1 cellular context compared by ENCODE assay signal in the genomic region with DNA sequence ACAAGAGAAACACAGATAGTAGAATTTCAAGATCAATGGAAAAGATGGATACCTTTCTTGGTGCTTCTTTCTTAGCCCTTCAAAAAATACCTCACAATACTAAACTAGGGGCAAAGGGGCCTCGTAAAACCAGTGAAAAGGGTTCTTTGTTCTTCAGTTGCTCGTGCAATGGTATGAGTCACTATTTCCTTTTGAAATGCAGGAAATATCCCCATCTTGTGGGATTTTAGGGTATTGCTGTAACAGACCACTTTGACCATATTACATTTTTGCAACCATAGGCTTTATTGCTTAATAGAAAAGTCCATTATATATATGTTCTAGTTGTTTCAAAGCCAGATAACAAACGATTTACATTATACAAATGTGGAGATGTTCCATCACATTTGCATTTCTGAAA.
TF ChIP-seq lines count a peak whose summit lies in the region.

No MANE protein-coding gene starts in this region.

TF ChIP-seq in HepG2, 621 proteins besides CTCF, POLR2A, EP300 and RAD21 (continued from another document and continues in another):
- TF ChIP-seq CHCHD3 (CRISPR knock-in tag; IDR thresholded peaks at IDR 0.05) (no peak), ZNF382 (CRISPR knock-in tag; IDR thresholded peaks at IDR 0.05; ENCODE audit: borderline replicate concordance) (no peak), FOXJ3 (CRISPR knock-in tag; IDR thresholded peaks at IDR 0.05; ENCODE audit: borderline replicate concordance) (no peak), SP4 (CRISPR knock-in tag; IDR thresholded peaks at IDR 0.05) (no peak), CEBPB (IDR thresholded peaks at IDR 0.05; ENCODE audit: borderline replicate concordance, low read depth, low read length) (peak; percentile 23; the same call in 1 of the 2 replicates), ZFP1 (CRISPR knock-in tag; IDR thresholded peaks at IDR 0.05) (no peak), HDAC2 (CRISPR knock-in tag; IDR thresholded peaks at IDR 0.05) (no peak), ZSCAN12 (CRISPR knock-in tag; IDR thresholded peaks at IDR 0.05) (no peak), ZFP36L2 (CRISPR knock-in tag; IDR thresholded peaks at IDR 0.05) (no peak), SALL2 (CRISPR knock-in tag; IDR thresholded peaks at IDR 0.05) (no peak), ZNF670 (CRISPR knock-in tag; IDR thresholded peaks at IDR 0.05; ENCODE audit: borderline replicate concordance) (no peak), FOXK1 (CRISPR knock-in tag; IDR thresholded peaks at IDR 0.05; ENCODE audit: borderline replicate concordance, low read depth) (no peak), PRPF4 (IDR thresholded peaks at IDR 0.05; ENCODE audit: low read depth, low read length, poor library complexity, severe bottlenecking) (no peak), WIZ (CRISPR knock-in tag; IDR thresholded peaks at IDR 0.05) (no peak), JUNB (CRISPR knock-in tag; IDR thresholded peaks at IDR 0.05; ENCODE audit: borderline replicate concordance) (0 out of 2 replicates have a peak, but pooled peaks have one; percentile 18), ZNF251 (CRISPR knock-in tag; IDR thresholded peaks at IDR 0.05) (no peak), ZNF232 (CRISPR knock-in tag; IDR thresholded peaks at IDR 0.05; ENCODE audit: borderline replicate concordance) (no peak), ZNF768 (CRISPR knock-in tag; IDR thresholded peaks at IDR 0.05) (no peak), CREB1 (IDR thresholded peaks at IDR 0.05) (no peak), CREB1 (CRISPR knock-in tag; IDR thresholded peaks at IDR 0.05) (peak; percentile 32; the same call in 1 of the 2 replicates), TARDBP (CRISPR knock-in tag; IDR thresholded peaks at IDR 0.05) (no peak), STAG1 (CRISPR knock-in tag; IDR thresholded peaks at IDR 0.05) (peak; percentile 74), U2AF1 (optimal IDR thresholded peaks at IDR 0.05; ENCODE audit: low read depth, low read length) (no peak), FOSL1 (CRISPR knock-in tag; IDR thresholded peaks at IDR 0.05; ENCODE audit: borderline replicate concordance) (peak; percentile 60; the same call in 1 of the 2 replicates), ZNF7 (CRISPR knock-in tag; IDR thresholded peaks at IDR 0.05) (no peak), SRF (IDR thresholded peaks at IDR 0.05; ENCODE audit: low read depth, low read length) (no peak), ZNF577 (CRISPR knock-in tag; IDR thresholded peaks at IDR 0.05; ENCODE audit: borderline replicate concordance, low read depth) (no peak), FOSL2 (CRISPR knock-in tag; IDR thresholded peaks at IDR 0.05) (peak; percentile 74), JUND (CRISPR knock-in tag; IDR thresholded peaks at IDR 0.05) (peak; percentile 51; the same call in 1 of the 2 replicates), MTF1 (CRISPR knock-in tag; IDR thresholded peaks at IDR 0.05) (no peak), TBL1XR1 (IDR thresholded peaks at IDR 0.05; ENCODE audit: borderline replicate concordance, low read length, partially characterized antibody) (no peak)
- TF ChIP-seq, protein P1, sequence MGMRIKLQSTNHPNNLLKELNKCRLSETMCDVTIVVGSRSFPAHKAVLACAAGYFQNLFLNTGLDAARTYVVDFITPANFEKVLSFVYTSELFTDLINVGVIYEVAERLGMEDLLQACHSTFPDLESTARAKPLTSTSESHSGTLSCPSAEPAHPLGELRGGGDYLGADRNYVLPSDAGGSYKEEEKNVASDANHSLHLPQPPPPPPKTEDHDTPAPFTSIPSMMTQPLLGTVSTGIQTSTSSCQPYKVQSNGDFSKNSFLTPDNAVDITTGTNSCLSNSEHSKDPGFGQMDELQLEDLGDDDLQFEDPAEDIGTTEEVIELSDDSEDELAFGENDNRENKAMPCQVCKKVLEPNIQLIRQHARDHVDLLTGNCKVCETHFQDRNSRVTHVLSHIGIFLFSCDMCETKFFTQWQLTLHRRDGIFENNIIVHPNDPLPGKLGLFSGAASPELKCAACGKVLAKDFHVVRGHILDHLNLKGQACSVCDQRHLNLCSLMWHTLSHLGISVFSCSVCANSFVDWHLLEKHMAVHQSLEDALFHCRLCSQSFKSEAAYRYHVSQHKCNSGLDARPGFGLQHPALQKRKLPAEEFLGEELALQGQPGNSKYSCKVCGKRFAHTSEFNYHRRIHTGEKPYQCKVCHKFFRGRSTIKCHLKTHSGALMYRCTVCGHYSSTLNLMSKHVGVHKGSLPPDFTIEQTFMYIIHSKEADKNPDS (CRISPR knock-in tag; IDR thresholded peaks at IDR 0.05), result no peak
- TF ChIP-seq, protein P2, sequence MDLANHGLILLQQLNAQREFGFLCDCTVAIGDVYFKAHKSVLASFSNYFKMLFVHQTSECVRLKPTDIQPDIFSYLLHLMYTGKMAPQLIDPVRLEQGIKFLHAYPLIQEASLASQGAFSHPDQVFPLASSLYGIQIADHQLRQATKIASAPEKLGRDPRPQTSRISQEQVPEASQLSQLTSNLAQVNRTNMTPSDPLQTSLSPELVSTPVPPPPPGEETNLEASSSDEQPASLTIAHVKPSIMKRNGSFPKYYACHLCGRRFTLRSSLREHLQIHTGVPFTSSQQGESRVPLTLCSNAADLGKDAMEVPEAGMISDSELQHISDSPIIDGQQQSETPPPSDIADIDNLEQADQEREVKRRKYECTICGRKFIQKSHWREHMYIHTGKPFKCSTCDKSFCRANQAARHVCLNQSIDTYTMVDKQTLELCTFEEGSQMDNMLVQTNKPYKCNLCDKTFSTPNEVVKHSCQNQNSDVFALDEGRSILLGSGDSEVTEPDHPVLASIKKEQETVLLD (CRISPR knock-in tag; IDR thresholded peaks at IDR 0.05; ENCODE audit: low read depth), result no peak
- TF ChIP-seq, protein P3, sequence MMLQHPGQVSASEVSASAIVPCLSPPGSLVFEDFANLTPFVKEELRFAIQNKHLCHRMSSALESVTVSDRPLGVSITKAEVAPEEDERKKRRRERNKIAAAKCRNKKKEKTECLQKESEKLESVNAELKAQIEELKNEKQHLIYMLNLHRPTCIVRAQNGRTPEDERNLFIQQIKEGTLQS (CRISPR knock-in tag; IDR thresholded peaks at IDR 0.05), result peak; percentile 80; the same call in 1 of the 2 replicates
- TF ChIP-seq, protein P4, sequence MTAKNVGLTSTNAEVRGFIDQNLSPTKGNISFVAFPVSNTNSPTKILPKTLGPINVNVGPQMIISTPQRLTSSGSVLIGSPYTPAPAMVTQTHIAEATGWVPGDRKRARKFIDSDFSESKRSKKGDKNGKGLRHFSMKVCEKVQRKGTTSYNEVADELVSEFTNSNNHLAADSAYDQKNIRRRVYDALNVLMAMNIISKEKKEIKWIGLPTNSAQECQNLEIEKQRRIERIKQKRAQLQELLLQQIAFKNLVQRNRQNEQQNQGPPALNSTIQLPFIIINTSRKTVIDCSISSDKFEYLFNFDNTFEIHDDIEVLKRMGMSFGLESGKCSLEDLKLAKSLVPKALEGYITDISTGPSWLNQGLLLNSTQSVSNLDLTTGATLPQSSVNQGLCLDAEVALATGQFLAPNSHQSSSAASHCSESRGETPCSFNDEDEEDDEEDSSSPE (CRISPR knock-in tag; IDR thresholded peaks at IDR 0.05), result no peak
- TF ChIP-seq, protein P5, sequence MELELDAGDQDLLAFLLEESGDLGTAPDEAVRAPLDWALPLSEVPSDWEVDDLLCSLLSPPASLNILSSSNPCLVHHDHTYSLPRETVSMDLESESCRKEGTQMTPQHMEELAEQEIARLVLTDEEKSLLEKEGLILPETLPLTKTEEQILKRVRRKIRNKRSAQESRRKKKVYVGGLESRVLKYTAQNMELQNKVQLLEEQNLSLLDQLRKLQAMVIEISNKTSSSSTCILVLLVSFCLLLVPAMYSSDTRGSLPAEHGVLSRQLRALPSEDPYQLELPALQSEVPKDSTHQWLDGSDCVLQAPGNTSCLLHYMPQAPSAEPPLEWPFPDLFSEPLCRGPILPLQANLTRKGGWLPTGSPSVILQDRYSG (CRISPR knock-in tag; IDR thresholded peaks at IDR 0.05), result no peak
- TF ChIP-seq, protein P6, sequence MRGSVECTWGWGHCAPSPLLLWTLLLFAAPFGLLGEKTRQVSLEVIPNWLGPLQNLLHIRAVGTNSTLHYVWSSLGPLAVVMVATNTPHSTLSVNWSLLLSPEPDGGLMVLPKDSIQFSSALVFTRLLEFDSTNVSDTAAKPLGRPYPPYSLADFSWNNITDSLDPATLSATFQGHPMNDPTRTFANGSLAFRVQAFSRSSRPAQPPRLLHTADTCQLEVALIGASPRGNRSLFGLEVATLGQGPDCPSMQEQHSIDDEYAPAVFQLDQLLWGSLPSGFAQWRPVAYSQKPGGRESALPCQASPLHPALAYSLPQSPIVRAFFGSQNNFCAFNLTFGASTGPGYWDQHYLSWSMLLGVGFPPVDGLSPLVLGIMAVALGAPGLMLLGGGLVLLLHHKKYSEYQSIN (CRISPR knock-in tag; IDR thresholded peaks at IDR 0.05; ENCODE audit: borderline replicate concordance), result no peak
- TF ChIP-seq, protein P7, sequence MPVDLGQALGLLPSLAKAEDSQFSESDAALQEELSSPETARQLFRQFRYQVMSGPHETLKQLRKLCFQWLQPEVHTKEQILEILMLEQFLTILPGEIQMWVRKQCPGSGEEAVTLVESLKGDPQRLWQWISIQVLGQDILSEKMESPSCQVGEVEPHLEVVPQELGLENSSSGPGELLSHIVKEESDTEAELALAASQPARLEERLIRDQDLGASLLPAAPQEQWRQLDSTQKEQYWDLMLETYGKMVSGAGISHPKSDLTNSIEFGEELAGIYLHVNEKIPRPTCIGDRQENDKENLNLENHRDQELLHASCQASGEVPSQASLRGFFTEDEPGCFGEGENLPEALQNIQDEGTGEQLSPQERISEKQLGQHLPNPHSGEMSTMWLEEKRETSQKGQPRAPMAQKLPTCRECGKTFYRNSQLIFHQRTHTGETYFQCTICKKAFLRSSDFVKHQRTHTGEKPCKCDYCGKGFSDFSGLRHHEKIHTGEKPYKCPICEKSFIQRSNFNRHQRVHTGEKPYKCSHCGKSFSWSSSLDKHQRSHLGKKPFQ (CRISPR knock-in tag; IDR thresholded peaks at IDR 0.05; ENCODE audit: insufficient replicate concordance), result no peak
- TF ChIP-seq, protein P8, sequence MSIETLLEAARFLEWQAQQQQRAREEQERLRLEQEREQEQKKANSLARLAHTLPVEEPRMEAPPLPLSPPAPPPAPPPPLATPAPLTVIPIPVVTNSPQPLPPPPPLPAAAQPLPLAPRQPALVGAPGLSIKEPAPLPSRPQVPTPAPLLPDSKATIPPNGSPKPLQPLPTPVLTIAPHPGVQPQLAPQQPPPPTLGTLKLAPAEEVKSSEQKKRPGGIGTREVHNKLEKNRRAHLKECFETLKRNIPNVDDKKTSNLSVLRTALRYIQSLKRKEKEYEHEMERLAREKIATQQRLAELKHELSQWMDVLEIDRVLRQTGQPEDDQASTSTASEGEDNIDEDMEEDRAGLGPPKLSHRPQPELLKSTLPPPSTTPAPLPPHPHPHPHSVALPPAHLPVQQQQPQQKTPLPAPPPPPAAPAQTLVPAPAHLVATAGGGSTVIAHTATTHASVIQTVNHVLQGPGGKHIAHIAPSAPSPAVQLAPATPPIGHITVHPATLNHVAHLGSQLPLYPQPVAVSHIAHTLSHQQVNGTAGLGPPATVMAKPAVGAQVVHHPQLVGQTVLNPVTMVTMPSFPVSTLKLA (IDR thresholded peaks at IDR 0.05), result no peak
- TF ChIP-seq, protein P9, sequence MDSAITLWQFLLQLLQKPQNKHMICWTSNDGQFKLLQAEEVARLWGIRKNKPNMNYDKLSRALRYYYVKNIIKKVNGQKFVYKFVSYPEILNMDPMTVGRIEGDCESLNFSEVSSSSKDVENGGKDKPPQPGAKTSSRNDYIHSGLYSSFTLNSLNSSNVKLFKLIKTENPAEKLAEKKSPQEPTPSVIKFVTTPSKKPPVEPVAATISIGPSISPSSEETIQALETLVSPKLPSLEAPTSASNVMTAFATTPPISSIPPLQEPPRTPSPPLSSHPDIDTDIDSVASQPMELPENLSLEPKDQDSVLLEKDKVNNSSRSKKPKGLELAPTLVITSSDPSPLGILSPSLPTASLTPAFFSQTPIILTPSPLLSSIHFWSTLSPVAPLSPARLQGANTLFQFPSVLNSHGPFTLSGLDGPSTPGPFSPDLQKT (CRISPR knock-in tag; IDR thresholded peaks at IDR 0.05; ENCODE audit: borderline replicate concordance), result no peak
- TF ChIP-seq, protein P10, sequence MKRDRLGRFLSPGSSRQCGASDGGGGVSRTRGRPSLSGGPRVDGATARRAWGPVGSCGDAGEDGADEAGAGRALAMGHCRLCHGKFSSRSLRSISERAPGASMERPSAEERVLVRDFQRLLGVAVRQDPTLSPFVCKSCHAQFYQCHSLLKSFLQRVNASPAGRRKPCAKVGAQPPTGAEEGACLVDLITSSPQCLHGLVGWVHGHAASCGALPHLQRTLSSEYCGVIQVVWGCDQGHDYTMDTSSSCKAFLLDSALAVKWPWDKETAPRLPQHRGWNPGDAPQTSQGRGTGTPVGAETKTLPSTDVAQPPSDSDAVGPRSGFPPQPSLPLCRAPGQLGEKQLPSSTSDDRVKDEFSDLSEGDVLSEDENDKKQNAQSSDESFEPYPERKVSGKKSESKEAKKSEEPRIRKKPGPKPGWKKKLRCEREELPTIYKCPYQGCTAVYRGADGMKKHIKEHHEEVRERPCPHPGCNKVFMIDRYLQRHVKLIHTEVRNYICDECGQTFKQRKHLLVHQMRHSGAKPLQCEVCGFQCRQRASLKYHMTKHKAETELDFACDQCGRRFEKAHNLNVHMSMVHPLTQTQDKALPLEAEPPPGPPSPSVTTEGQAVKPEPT (CRISPR knock-in tag; IDR thresholded peaks at IDR 0.05; ENCODE audit: low read depth), result no peak
- TF ChIP-seq, protein P11, sequence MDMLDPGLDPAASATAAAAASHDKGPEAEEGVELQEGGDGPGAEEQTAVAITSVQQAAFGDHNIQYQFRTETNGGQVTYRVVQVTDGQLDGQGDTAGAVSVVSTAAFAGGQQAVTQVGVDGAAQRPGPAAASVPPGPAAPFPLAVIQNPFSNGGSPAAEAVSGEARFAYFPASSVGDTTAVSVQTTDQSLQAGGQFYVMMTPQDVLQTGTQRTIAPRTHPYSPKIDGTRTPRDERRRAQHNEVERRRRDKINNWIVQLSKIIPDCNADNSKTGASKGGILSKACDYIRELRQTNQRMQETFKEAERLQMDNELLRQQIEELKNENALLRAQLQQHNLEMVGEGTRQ (IDR thresholded peaks at IDR 0.05; ENCODE audit: low read depth, low read length), result no peak
- TF ChIP-seq, protein P11 (CRISPR knock-in tag; IDR thresholded peaks at IDR 0.05; ENCODE audit: borderline replicate concordance), result no peak
- TF ChIP-seq, protein P12, sequence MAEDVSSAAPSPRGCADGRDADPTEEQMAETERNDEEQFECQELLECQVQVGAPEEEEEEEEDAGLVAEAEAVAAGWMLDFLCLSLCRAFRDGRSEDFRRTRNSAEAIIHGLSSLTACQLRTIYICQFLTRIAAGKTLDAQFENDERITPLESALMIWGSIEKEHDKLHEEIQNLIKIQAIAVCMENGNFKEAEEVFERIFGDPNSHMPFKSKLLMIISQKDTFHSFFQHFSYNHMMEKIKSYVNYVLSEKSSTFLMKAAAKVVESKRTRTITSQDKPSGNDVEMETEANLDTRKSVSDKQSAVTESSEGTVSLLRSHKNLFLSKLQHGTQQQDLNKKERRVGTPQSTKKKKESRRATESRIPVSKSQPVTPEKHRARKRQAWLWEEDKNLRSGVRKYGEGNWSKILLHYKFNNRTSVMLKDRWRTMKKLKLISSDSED (CRISPR knock-in tag; IDR thresholded peaks at IDR 0.05), result no peak
